In the genomic region with DNA sequence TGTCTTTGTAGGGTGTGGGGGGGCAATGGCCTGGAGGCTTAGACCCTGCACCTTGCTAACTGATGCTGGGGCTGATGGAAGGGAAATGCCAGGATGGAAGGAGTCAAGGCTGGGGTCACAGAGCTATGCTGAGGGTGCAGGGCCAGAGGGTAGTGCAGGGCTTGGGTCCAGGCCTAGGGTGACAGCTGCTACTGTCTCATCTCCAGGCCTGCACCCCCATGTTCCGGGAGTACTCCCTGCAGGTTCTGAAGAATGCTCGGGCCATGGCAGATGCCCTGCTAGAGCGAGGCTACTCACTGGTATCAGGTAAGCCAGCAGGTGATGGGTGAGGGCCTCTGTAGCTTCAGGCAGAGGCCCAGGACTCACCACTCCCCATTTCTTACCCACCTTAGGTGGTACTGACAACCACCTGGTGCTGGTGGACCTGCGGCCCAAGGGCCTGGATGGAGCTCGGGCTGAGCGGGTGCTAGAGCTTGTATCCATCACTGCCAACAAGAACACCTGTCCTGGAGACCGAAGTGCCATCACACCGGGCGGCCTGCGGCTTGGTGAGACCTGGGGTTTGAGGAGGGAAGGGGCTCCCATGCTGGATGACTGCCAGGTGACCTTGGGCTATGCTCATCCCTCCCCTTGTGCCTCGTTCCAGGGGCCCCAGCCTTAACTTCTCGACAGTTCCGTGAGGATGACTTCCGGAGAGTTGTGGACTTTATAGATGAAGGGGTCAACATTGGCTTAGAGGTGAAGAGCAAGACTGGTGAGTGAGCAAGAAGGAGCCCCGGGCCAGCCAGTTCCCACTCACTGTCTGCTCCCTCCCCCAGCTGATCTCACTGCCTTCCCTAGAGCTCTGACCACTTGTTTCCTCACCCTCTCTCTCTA, we compare ENCODE assay signal across 16 cellular contexts. TPM values are rescaled to one million over a fixed set of nuclear protein-coding genes. Genes with fewer than 3 reads are reported as not detected.
DNase-seq lines count a peak whose midpoint lies in the region; ATAC-seq and TF ChIP-seq lines count a peak whose summit lies in the region.
"Had no signal": no experiment of that assay in that cellular context is flagged by ENCODE, and none has a peak within 500 bp of the region (broad histone marks: within the 10 kb centered on the region; RNA-seq: fewer than 3 reads in every experiment).

No MANE protein-coding gene starts in this region.

- H3K9me3 Mint-ChIP-seq in endothelial cell (ENCODE audit: unreplicated experiment) = no peaks in the 10 kb centered on the region
- no peaks in the 10 kb centered on the region for H3K9me3 Mint-ChIP-seq in nephron progenitor cell
- H3K9me3 Mint-ChIP-seq: CD8-positive, alpha-beta T cell; central memory CD8-positive, alpha-beta T cell had no signal

- H3K4me2 ChIP-seq in BLaER1 treated with 17β-estradiol and CSF1 and Interleukin-3, amounts not matched to agents 10 nM and 100 nM = peak overlapping the region; percentile 38 to 100 (median 97)
- H3K4me2 ChIP-seq in MM.1S (ENCODE audit: low read depth, low read length) = no peak overlapping the region

- peak overlapping the region in 2 of 11 experiments; percentile 6 to 14; a peak in 2 of 22 replicates for H3K27ac ChIP-seq in BLaER1 treated with 17β-estradiol and CSF1 and Interleukin-3, amounts not matched to agents 10 nM and 100 nM
- H3K27ac ChIP-seq in RWPE1 (peak overlapping the region; percentile 57), MM.1S (ENCODE audit: low read length) (no peak overlapping the region)
- H3K27ac ChIP-seq: left lung, VCaP had no signal

- H3K27me3 Mint-ChIP-seq in endothelial cell (ENCODE audit: unreplicated experiment) = peaks cover 24% of the 10 kb centered on the region
- peaks cover 44% of the 10 kb centered on the region for H3K27me3 Mint-ChIP-seq in nephron progenitor cell (ENCODE audit: low read depth, poor library complexity)

- peak overlapping the region in 1 of 10 experiments; percentile 0; a peak in 1 of 20 replicates for H3K4me3 ChIP-seq in BLaER1 treated with 17β-estradiol and CSF1 and Interleukin-3, amounts not matched to agents 10 nM and 100 nM
- no peak overlapping the region for H3K4me3 ChIP-seq in MM.1S (ENCODE audit: low read length)
- H3K4me3 ChIP-seq: left lung had no signal

- peak overlapping the region in 8 of 11 experiments; percentile 0 to 42 (median 17); a peak in 6 of 22 replicates for H3K9ac ChIP-seq in BLaER1 treated with 17β-estradiol and CSF1 and Interleukin-3, amounts not matched to agents 10 nM and 100 nM
- no peak overlapping the region for H3K9ac ChIP-seq in MM.1S (ENCODE audit: low read length)

- H3K4me3 Mint-ChIP-seq in endothelial cell (ENCODE audit: unreplicated experiment) (peak overlapping the region; percentile 59), nephron progenitor cell (peak overlapping the region; percentile 45)
- H3K4me3 Mint-ChIP-seq: CD8-positive, alpha-beta T cell; central memory CD8-positive, alpha-beta T cell had no signal

- peaks cover 24% of the 10 kb centered on the region for H3K36me3 Mint-ChIP-seq in endothelial cell (ENCODE audit: low read depth, unreplicated experiment)
- H3K36me3 Mint-ChIP-seq in nephron progenitor cell (ENCODE audit: low read depth) = peaks cover 31% of the 10 kb centered on the region

- H3K4me1 Mint-ChIP-seq in endothelial cell (ENCODE audit: unreplicated experiment) (peaks cover 27% of the 10 kb centered on the region), nephron progenitor cell (peaks cover 86% of the 10 kb centered on the region)

- H3K27ac Mint-ChIP-seq in endothelial cell (ENCODE audit: unreplicated experiment) (no peak overlapping the region), nephron progenitor cell (no peak overlapping the region)
- H3K27ac Mint-ChIP-seq: CD8-positive, alpha-beta T cell had no signal

- no peaks in the 10 kb centered on the region for H3K9me3 ChIP-seq in BLaER1 treated with 17β-estradiol and CSF1 and Interleukin-3, amounts not matched to agents 10 nM and 100 nM (replicated peaks in 1 of 11)
- no peaks in the 10 kb centered on the region for H3K9me3 ChIP-seq in MM.1S (replicated peaks; ENCODE audit: insufficient read depth, low read length)
- H3K9me3 ChIP-seq: left lung had no signal

- DNase-seq in RWPE1 (ENCODE audit: low spot score) (no peak), endothelial cell (ENCODE audit: low spot score) (no peak), nephron progenitor cell (no peak), iPS-NIHi11 (ENCODE audit: low spot score) (no peak), NCI-H748 treated with DMSO at 0.1 percent for 48 hours (lab: John Stamatoyannopoulos, UW) (no peak), MM.1S (no peak)
- DNase-seq: activated T-cell treated with anti-CD3 and anti-CD28 coated beads, Interleukin-2, amount 50 U/mL, for 1 hour; foreskin melanocyte; NCI-H2227 treated with DMSO at 0.1 percent for 48 hours; RPMI8226 had no signal

- H3K27me3 ChIP-seq in BLaER1 treated with 17β-estradiol and CSF1 and Interleukin-3, amounts not matched to agents 10 nM and 100 nM = peaks cover 41 to 67% (median 62%) of the 10 kb centered on the region in 11 experiments
- peaks cover 7% of the 10 kb centered on the region; the same call in 1 of the 2 replicates for H3K27me3 ChIP-seq in MM.1S (replicated peaks; ENCODE audit: insufficient read depth, low read length)

- peaks cover 70 to 92% (median 84%) of the 10 kb centered on the region in 10 experiments for H3K4me1 ChIP-seq in BLaER1 treated with 17β-estradiol and CSF1 and Interleukin-3, amounts not matched to agents 10 nM and 100 nM
- H3K4me1 ChIP-seq in MM.1S (ENCODE audit: low read length) = peaks cover 13% of the 10 kb centered on the region

- CTCF ChIA-PET in RWPE1 (lab: Yijun Ruan, JAX) = interaction anchor here (0.6 to 1.0 kb wide), 3 partner anchors 9 to 19 kb away, joined by 3 to 4 read pairs (median 3); no protein-coding TSS in a partner anchor

- H3K9me2 ChIP-seq in MM.1S (replicated peaks; ENCODE audit: insufficient read depth, low read length) = no peaks in the 10 kb centered on the region

- TF ChIP-seq CTCF in RWPE1 (conservative IDR thresholded peaks at IDR 0.05; ENCODE audit: low read depth) (no peak), endothelial cell (IDR thresholded peaks at IDR 0.05; ENCODE audit: unreplicated experiment) (no peak), nephron progenitor cell (IDR thresholded peaks at IDR 0.05) (no peak), MM.1S (IDR thresholded peaks at IDR 0.05; ENCODE audit: low read length) (no peak)

- POLR2A ChIA-PET in RWPE1 (lab: Yijun Ruan, JAX; ENCODE audit: low non-redundant PET) = interaction anchor here (0.6 kb wide), 1 partner anchor 9 kb away, joined by 6 read pairs; no protein-coding TSS in a partner anchor

- peaks cover 27 to 88% (median 85%) of the 10 kb centered on the region in 11 experiments; a peak in 21 of 22 replicates for H4K20me1 ChIP-seq in BLaER1 treated with 17β-estradiol and CSF1 and Interleukin-3, amounts not matched to agents 10 nM and 100 nM
- H4K20me1 ChIP-seq in MM.1S (ENCODE audit: insufficient read depth, low read length) = no peaks in the 10 kb centered on the region

- H3F3A ChIP-seq in MM.1S (ENCODE audit: insufficient read depth, low read length) = peaks cover 10% of the 10 kb centered on the region; the same call in 1 of the 2 replicates

- peaks cover 32 to 57% (median 51%) of the 10 kb centered on the region in 11 experiments for H3K36me3 ChIP-seq in BLaER1 treated with 17β-estradiol and CSF1 and Interleukin-3, amounts not matched to agents 10 nM and 100 nM
- H3K36me3 ChIP-seq in MM.1S (replicated peaks; ENCODE audit: insufficient read depth, low read length) = 0 out of 2 replicates have a peak, but pooled peaks cover 15% of the 10 kb centered on the region

- H2AFZ ChIP-seq in MM.1S (ENCODE audit: low read length) = no peak overlapping the region

- no peak for ATAC-seq in HG03521 (IDR thresholded peaks at IDR 0.05; ENCODE audit: unreplicated experiment)
- ATAC-seq: CD8-positive, alpha-beta T cell; left lung had no signal

- peaks cover 31% of the 10 kb centered on the region for H3K79me2 ChIP-seq in MM.1S (ENCODE audit: low read length)

RNA-seq across cellular contexts. Expression of gene SHMT2, which starts 4.1 kb away (rescaled TPM):
- 63.3 TPM for total RNA-seq in endothelial cell (ENCODE audit: unreplicated experiment)

RNA-seq across cellular contexts. Expression of gene NXPH4, which starts 17.0 kb away (rescaled TPM):
- not detected for total RNA-seq in endothelial cell (ENCODE audit: unreplicated experiment)

RNA-seq across cellular contexts. Expression of gene STAC3, which starts 17.4 kb away (rescaled TPM):
- 3.3 TPM for total RNA-seq in endothelial cell (ENCODE audit: unreplicated experiment)
